12 cellular contexts compared by ENCODE assay signal in genomic region chr2:74025971-74026612, GRCh38. TPM values are rescaled to one million over a fixed set of nuclear protein-coding genes. Genes with fewer than 3 reads are reported as not detected.
DNase-seq lines count a peak whose midpoint lies in the region; ATAC-seq, FAIRE-seq and TF ChIP-seq lines count a peak whose summit lies in the region.
"Had no signal": no experiment of that assay in that cellular context is flagged by ENCODE, and none has a peak within 500 bp of the region (broad histone marks: within the 10 kb centered on the region; RNA-seq: fewer than 3 reads in every experiment).

No MANE protein-coding gene starts in this region.

- intact Hi-C loops in dendritic cell treated with granulocyte-macrophage colony-stimulating factor and Interleukin-4, amounts not matched to agents 40 ng/mL and 50 ng/mL, for 4 days (cut with micrococcal nuclease) = loop anchor here (2.0 to 5.0 kb wide), 2 partner anchors 41 to 51 kb away; partner anchors contain the start of gene TET3
- intact Hi-C loops in tibial artery (cut with DNase I; ENCODE audit: low total_unique reads) = no loop called here

- H3K4ac ChIP-seq in neuronal stem cell (ENCODE audit: low read length) = no peak overlapping the region

- no peak for ATAC-seq in HG03025 (IDR thresholded peaks at IDR 0.05; ENCODE audit: low FRiP score, unreplicated experiment)

- H3K9me3 ChIP-seq in OCI-LY1 (ENCODE audit: low read length) (0 out of 2 replicates have a peak, but pooled peaks cover 7% of the 10 kb centered on the region), neuronal stem cell (replicated peaks in 1 of 2; ENCODE audit: control insufficient read depth in 2 of 2, insufficient read depth in 1 of 2, low read depth in 1 of 2, low read length in 2 of 2) (peaks cover 1 to 19% of the 10 kb centered on the region in 2 donors), tibial artery (no peaks in the 10 kb centered on the region)

- peak; percentile 59 for FAIRE-seq in GM19239 (lab: Jason Lieb, UNC)

- H3K79me1 ChIP-seq in neuronal stem cell (ENCODE audit: low read depth, low read length) = peaks cover 2% of the 10 kb centered on the region

- H4K91ac ChIP-seq in neuronal stem cell (ENCODE audit: low read depth, low read length, poor library complexity) = no peak overlapping the region

- H3K36me3 Mint-ChIP-seq in dendritic cell treated with granulocyte-macrophage colony-stimulating factor and Interleukin-4, amounts not matched to agents 40 ng/mL and 50 ng/mL, for 4 days (ENCODE audit: low read depth) = peaks cover 30% of the 10 kb centered on the region

- DNase-seq in GM19239 (ENCODE audit: insufficient read length, low spot score) (no peak), neuronal stem cell (ENCODE audit: low spot score) (no peak), NCI-H2171 treated with DMSO at 0.1 percent for 48 hours (lab: John Stamatoyannopoulos, UW) (no peak), tibial artery (no peak), GM10248 (ENCODE audit: extremely low spot score) (no peak)
- DNase-seq: GF-D8, heart right ventricle, NCI-H1092 treated with DMSO at 0.1 percent for 48 hours had no signal

- peak overlapping the region; percentile 87 for H3K27ac Mint-ChIP-seq in dendritic cell treated with granulocyte-macrophage colony-stimulating factor and Interleukin-4, amounts not matched to agents 40 ng/mL and 50 ng/mL, for 4 days

- H3K4me1 ChIP-seq in OCI-LY1 (ENCODE audit: insufficient read depth, low read length, severe bottlenecking) (peaks cover 30% of the 10 kb centered on the region), neuronal stem cell (ENCODE audit: control insufficient read depth in 2 of 2, insufficient read depth in 1 of 2, low read depth in 1 of 2, low read length in 2 of 2) (peaks cover 6 to 9% of the 10 kb centered on the region in 2 donors), tibial artery (no peaks in the 10 kb centered on the region)

- peaks cover 76% of the 10 kb centered on the region for H3K4me1 Mint-ChIP-seq in dendritic cell treated with granulocyte-macrophage colony-stimulating factor and Interleukin-4, amounts not matched to agents 40 ng/mL and 50 ng/mL, for 4 days (ENCODE audit: low read depth)

- no peak overlapping the region for H2BK120ac ChIP-seq in neuronal stem cell (ENCODE audit: low read depth, low read length)

- CTCF ChIA-PET in GM10248 (lab: Yijun Ruan, JAX) = interaction anchor here (0.9 to 2.3 kb wide), 10 partner anchors 9 to 202 kb away, joined by 3 to 6 read pairs (median 4); no protein-coding TSS in a partner anchor

- no peak overlapping the region for H2AK5ac ChIP-seq in neuronal stem cell (ENCODE audit: low read depth, low read length)

- H3K18ac ChIP-seq in neuronal stem cell (ENCODE audit: low read length) = peak overlapping the region; percentile 11

- H3K27me3 Mint-ChIP-seq in dendritic cell treated with granulocyte-macrophage colony-stimulating factor and Interleukin-4, amounts not matched to agents 40 ng/mL and 50 ng/mL, for 4 days = no peaks in the 10 kb centered on the region
- H3K27me3 Mint-ChIP-seq: type B pancreatic cell had no signal

- no peaks in the 10 kb centered on the region for H3K27me3 ChIP-seq in OCI-LY1 (ENCODE audit: insufficient read depth, low read length)
- H3K27me3 ChIP-seq in neuronal stem cell (ENCODE audit: control insufficient read depth in 3 of 3, insufficient read depth in 3 of 3, low read depth in 1 of 3, low read length in 3 of 3) = no peaks in the 10 kb centered on the region
- no peaks in the 10 kb centered on the region for H3K27me3 ChIP-seq in tibial artery
- H3K27me3 ChIP-seq: heart right ventricle had no signal

- no peaks in the 10 kb centered on the region for H3F3A ChIP-seq in OCI-LY1 (ENCODE audit: insufficient read depth, low read length)

- H3K9ac ChIP-seq in OCI-LY1 (ENCODE audit: low read length) (no peak overlapping the region), neuronal stem cell (ENCODE audit: low read depth, low read length, poor library complexity) (no peak overlapping the region)

- H3K27ac ChIP-seq in OCI-LY1 (ENCODE audit: low read depth, low read length, poor library complexity, severe bottlenecking) (no peak overlapping the region), neuronal stem cell (replicated peaks; ENCODE audit: low read length) (no peak overlapping the region), tibial artery (no peak overlapping the region)

- H3K4me2 ChIP-seq in OCI-LY1 (ENCODE audit: low read length) (peak overlapping the region; percentile 28; the same call in 1 of the 2 replicates), neuronal stem cell (ENCODE audit: insufficient read depth, low read length, poor library complexity, severe bottlenecking) (no peak overlapping the region)

- H4K20me1 ChIP-seq in OCI-LY1 (ENCODE audit: insufficient read depth, low read length) = no peaks in the 10 kb centered on the region

- H2BK5ac ChIP-seq in neuronal stem cell (ENCODE audit: low read length) = no peak overlapping the region

- no peaks in the 10 kb centered on the region for H3K9me3 Mint-ChIP-seq in dendritic cell treated with granulocyte-macrophage colony-stimulating factor and Interleukin-4, amounts not matched to agents 40 ng/mL and 50 ng/mL, for 4 days
- H3K9me3 Mint-ChIP-seq: type B pancreatic cell had no signal

- POLR2A ChIA-PET in GM10248 (lab: Yijun Ruan, JAX) = interaction anchor here (0.6 kb wide), 1 partner anchor 124 kb away, joined by 6 read pairs; no protein-coding TSS in a partner anchor

- TF ChIP-seq CTCF in OCI-LY1 (IDR thresholded peaks at IDR 0.05; ENCODE audit: low read length) (no peak), tibial artery (IDR thresholded peaks at IDR 0.05) (no peak), GM10248 (IDR thresholded peaks at IDR 0.05; ENCODE audit: control extremely low read depth, extremely low read depth, low read depth, missing control alignments) (no peak)

- no peak overlapping the region for H4K8ac ChIP-seq in neuronal stem cell (ENCODE audit: low read depth, low read length)

- H3K79me2 ChIP-seq in OCI-LY1 (ENCODE audit: insufficient read depth, low read length) = no peaks in the 10 kb centered on the region

- H3K4me3 Mint-ChIP-seq in dendritic cell treated with granulocyte-macrophage colony-stimulating factor and Interleukin-4, amounts not matched to agents 40 ng/mL and 50 ng/mL, for 4 days = peak overlapping the region; percentile 2
- H3K4me3 Mint-ChIP-seq: type B pancreatic cell had no signal

- H2BK15ac ChIP-seq in neuronal stem cell (ENCODE audit: low read length) = no peak overlapping the region

- WGBS in neuronal stem cell (ENCODE audit: extremely low coverage in 2 of 2, insufficient read length in 2 of 2, insufficient replicate concordance in 1 of 2), 2 donors = no CpG with 5 or more reads among the region's 6 CpGs

- H3K4me3 ChIP-seq in OCI-LY1 (ENCODE audit: low read depth, low read length, poor library complexity, severe bottlenecking) = no peak overlapping the region
- no peak overlapping the region for H3K4me3 ChIP-seq in neuronal stem cell (ENCODE audit: low read length in 2 of 2)
- H3K4me3 ChIP-seq in tibial artery = no peak overlapping the region
- H3K4me3 ChIP-seq: heart right ventricle had no signal

- no peak overlapping the region for H2BK12ac ChIP-seq in neuronal stem cell (ENCODE audit: low read length)

- H3K36me3 ChIP-seq in OCI-LY1 (ENCODE audit: insufficient read depth, low read length) = no peaks in the 10 kb centered on the region; the same call in 1 of the 2 replicates
- H3K36me3 ChIP-seq in neuronal stem cell (replicated peaks in 1 of 2; ENCODE audit: control insufficient read depth in 2 of 2, insufficient read depth in 2 of 2, low read length in 2 of 2) = peaks cover 0 to 13% of the 10 kb centered on the region in 2 donors
- no peaks in the 10 kb centered on the region for H3K36me3 ChIP-seq in tibial artery
- H3K36me3 ChIP-seq: heart right ventricle had no signal

- no peaks in the 10 kb centered on the region for H3K9me2 ChIP-seq in OCI-LY1 (ENCODE audit: low read depth, low read length)

- H2AFZ ChIP-seq in OCI-LY1 (ENCODE audit: low read length) (no peak overlapping the region), neuronal stem cell (ENCODE audit: low read length) (no peak overlapping the region)

- H3K23ac ChIP-seq in neuronal stem cell (ENCODE audit: low read depth, low read length, poor library complexity) = no peak overlapping the region

- H3K14ac ChIP-seq in neuronal stem cell (ENCODE audit: low read length) = no peak overlapping the region

RNA-seq across cellular contexts. Expression of gene TET3, which starts 41.4 kb away (rescaled TPM):
- 5.1 TPM for polyA plus RNA-seq in neuronal stem cell (2013, experiment 1 of 2)
- 5.4 TPM for polyA plus RNA-seq in neuronal stem cell (2013, experiment 2 of 2)
